7 cellular contexts compared by ENCODE assay signal in the genomic region with DNA sequence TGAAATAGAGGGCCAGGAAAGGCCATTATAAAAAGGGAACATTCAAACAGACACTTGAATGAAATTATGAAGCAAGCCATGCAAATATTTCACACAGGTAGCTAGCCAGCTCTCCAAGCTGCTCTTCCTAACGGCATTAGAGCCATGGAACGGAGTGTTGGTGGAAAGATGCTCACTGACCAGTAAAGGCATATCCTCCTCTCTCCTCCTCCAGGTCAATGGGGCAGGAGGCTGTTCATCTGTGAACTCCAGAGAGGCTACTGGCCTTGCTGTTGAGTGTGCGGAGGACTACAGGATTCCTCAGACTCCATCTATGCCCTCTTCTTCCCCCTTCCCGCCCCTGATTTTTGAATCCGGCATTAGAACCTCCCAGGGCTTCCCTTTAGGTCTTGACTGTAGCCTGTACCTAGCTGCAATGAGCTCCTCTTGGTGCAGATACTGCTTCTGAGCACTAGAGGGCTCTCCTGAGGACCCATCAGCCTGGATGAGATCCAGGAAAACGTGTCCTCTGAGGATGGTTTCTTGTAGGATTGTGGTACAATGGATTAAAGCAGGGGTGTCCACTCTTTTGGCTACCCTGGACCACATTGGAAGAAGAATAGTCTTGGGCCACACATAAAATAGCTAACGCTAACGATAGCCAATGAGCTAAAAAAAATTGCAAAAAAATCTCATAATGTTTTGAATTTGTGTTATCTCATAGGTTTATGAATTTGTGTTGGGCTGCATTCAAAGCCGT.
DNase-seq lines count a peak whose midpoint lies in the region; ATAC-seq and TF ChIP-seq lines count a peak whose summit lies in the region.

No MANE protein-coding gene starts in this region.

- WGBS in transverse colon (ENCODE audit: low coverage in 1 of 2), 2 donors, result 20 to 30% methylated on average over 6 to 9 of the region's 9 CpGs

- H3K36me3 ChIP-seq in lower lobe of right lung (no peaks in the 10 kb centered on the region), transverse colon (no peaks in the 10 kb centered on the region)

- H3K9me3 ChIP-seq in lower lobe of right lung (no peaks in the 10 kb centered on the region), transverse colon (no peaks in the 10 kb centered on the region)

- intact Hi-C loops in lower lobe of right lung (cut with DNase I) (loop anchor here (5.0 kb wide), 1 partner anchor 451 kb away; no protein-coding TSS in a partner anchor), transverse colon (cut with DNase I; ENCODE audit: low total_unique reads) (loop anchor here (5.0 kb wide), 3 partner anchors 451 to 851 kb away; no protein-coding TSS in a partner anchor)

- in situ Hi-C loops in transverse colon (cut with MboI; ENCODE audit: low pct_ligation_motif_present in 1 of 4, low pct_unique_long_range_greater_than_20kb in 1 of 4, low sequenced_read_pairs in 3 of 4), result loop anchor here in 3 of 4 donors (5.0 to 10.0 kb wide), 2 partner anchors 451 to 459 kb away; no protein-coding TSS in a partner anchor

- H3K4me3 ChIP-seq in lower lobe of right lung (no peak overlapping the region), transverse colon (no peak overlapping the region)

- ATAC-seq in lower lobe of right lung, result peak; percentile 92 to 95

- no peak for TF ChIP-seq EP300 in transverse colon (IDR thresholded peaks at IDR 0.05; ENCODE audit: low read depth)

- POLR2A ChIA-PET in HEK293T (lab: Yijun Ruan, JAX), result no interaction called here

- H3K4me1 ChIP-seq in lower lobe of right lung (peaks cover 6% of the 10 kb centered on the region), transverse colon (no peaks in the 10 kb centered on the region)

- peak; percentile 81 for TF ChIP-seq CTCF in lower lobe of right lung (IDR thresholded peaks at IDR 0.05)
- TF ChIP-seq CTCF in transverse colon (IDR thresholded peaks at IDR 0.05), result peak; percentile 64 to 78 (median 72)

- no peak for TF ChIP-seq POLR2A in transverse colon (IDR thresholded peaks at IDR 0.05)

- peak; percentile 85 for DNase-seq in GM03348 (ENCODE audit: low spot score)
- DNase-seq in HEK293T (ENCODE audit: extremely low spot score), result peak; percentile 79
- DNase-seq in NCI-H1105 treated with DMSO at 0.1 percent for 48 hours (lab: John Stamatoyannopoulos, UW), result peak; percentile 56
- peak; percentile 63 for DNase-seq in SW480 (ENCODE audit: low spot score)
- peak; percentile 2 for DNase-seq in effector CD8-positive, alpha-beta T cell (lab: John Stamatoyannopoulos, UW)
- no peak for DNase-seq in lower lobe of right lung
- DNase-seq in transverse colon, result peak; percentile 34

- CTCF ChIA-PET in HEK293T (lab: Yijun Ruan, JAX), result interaction anchor here (0.6 to 2.2 kb wide), 32 partner anchors 8 to 931 kb away, joined by 3 to 10 read pairs (median 3); no protein-coding TSS in a partner anchor

- H3K27ac ChIP-seq in lower lobe of right lung, result no peak overlapping the region
- H3K27ac ChIP-seq in transverse colon, result no peak overlapping the region

- H3K27me3 ChIP-seq in lower lobe of right lung (ENCODE audit: low read depth) (no peaks in the 10 kb centered on the region), transverse colon (peaks cover 6% of the 10 kb centered on the region)

TF ChIP-seq in HEK293T, 16 proteins besides CTCF, POLR2A, EP300 and RAD21:
- no peak for TF ChIP-seq SUZ12 (IDR thresholded peaks at IDR 0.05)
- no peak for TF ChIP-seq CTBP1 (IDR thresholded peaks at IDR 0.05; ENCODE audit: borderline replicate concordance)
- TF ChIP-seq NFRKB (IDR thresholded peaks at IDR 0.05), result no peak
- no peak for TF ChIP-seq ZNF384 (IDR thresholded peaks at IDR 0.05)
- TF ChIP-seq ARNT (IDR thresholded peaks at IDR 0.05), result no peak
- TF ChIP-seq FOXA1 (IDR thresholded peaks at IDR 0.05), result no peak
